Comparison of ENCODE assay signal across 11 cellular contexts in the genomic region with DNA sequence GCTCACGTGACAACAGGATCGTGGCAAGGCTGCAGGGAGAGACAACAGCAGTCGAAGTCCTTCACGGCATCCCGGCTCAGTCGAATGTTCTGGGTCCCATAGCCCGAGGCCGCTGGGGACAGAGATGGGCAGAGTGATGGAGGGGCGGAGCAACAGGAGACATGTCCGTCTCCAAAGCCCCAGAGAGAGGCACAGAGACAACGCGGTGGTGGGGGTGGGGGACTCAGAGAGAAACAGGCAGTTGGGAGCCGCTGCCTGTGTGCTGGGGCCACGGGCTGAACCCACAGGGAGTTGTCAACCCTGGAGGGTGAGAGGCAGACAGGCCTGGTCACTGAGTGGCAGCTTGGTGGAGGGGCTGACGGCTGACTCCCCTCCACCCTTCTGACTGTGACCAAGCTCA. TPM values are rescaled to one million over a fixed set of nuclear protein-coding genes. Genes with fewer than 3 reads are reported as not detected.
DNase-seq lines count a peak whose midpoint lies in the region; ATAC-seq and TF ChIP-seq lines count a peak whose summit lies in the region.
"Had no signal": no experiment of that assay in that cellular context is flagged by ENCODE, and none has a peak within 500 bp of the region (broad histone marks: within the 10 kb centered on the region; RNA-seq: fewer than 3 reads in every experiment).

No MANE protein-coding gene starts in this region.

- peak in 1 of 4 experiments; percentile 5 for ATAC-seq in T-cell (replicated peaks in 1 of 4)
- ATAC-seq in body of pancreas: no peak
- no peak for ATAC-seq in GM18907 (IDR thresholded peaks at IDR 0.05; ENCODE audit: unreplicated experiment)
- no peak for ATAC-seq in HG03521 (IDR thresholded peaks at IDR 0.05; ENCODE audit: unreplicated experiment)
- no peak for ATAC-seq in left lobe of liver
- ATAC-seq: SK-N-SH treated with all-trans-retinoic acid at 6 μM for 48 hours had no signal

- no peaks in the 10 kb centered on the region for H3K27me3 Mint-ChIP-seq in T-cell

- H3K9me3 ChIP-seq in BLaER1 (no peaks in the 10 kb centered on the region), body of pancreas (no peaks in the 10 kb centered on the region), osteoblast (ENCODE audit: low read depth, low read length) (no peaks in the 10 kb centered on the region)

- no peaks in the 10 kb centered on the region for H3K9me3 Mint-ChIP-seq in T-cell

- no peak overlapping the region for H3K4me3 ChIP-seq in BLaER1
- H3K4me3 ChIP-seq in body of pancreas: no peak overlapping the region
- H3K4me3 ChIP-seq in osteoblast (ENCODE audit: insufficient read depth, low read length): no peak overlapping the region

- H3K9ac ChIP-seq in BLaER1: peak overlapping the region; percentile 64; the same call in 1 of the 2 replicates

- H3K4me1 ChIP-seq in BLaER1 (peaks cover 68% of the 10 kb centered on the region), body of pancreas (peaks cover 92% of the 10 kb centered on the region), osteoblast (ENCODE audit: insufficient read depth, low read length) (no peaks in the 10 kb centered on the region)

- peaks cover 30% of the 10 kb centered on the region for H3K79me2 ChIP-seq in osteoblast (ENCODE audit: insufficient read depth, low read length)

- no peak for TF ChIP-seq POLR2A in body of pancreas (IDR thresholded peaks at IDR 0.05)

- POLR2A ChIA-PET in T-cell (lab: Charles Lee): interaction anchor here in 1 of 2 donors (1.1 kb wide), 1 partner anchor 9 kb away, joined by 3 read pairs; no protein-coding TSS in a partner anchor

- DNase-seq in T-cell (no peak), body of pancreas (no peak), osteoblast (ENCODE audit: insufficient read length, low spot score, missing footprints) (peak; percentile 54), midbrain (lab: John Stamatoyannopoulos, UW) (no peak), left lobe of liver (ENCODE audit: low spot score) (no peak)
- DNase-seq: islet precursor cell, NCI-H526 treated with DMSO at 0.1 percent for 48 hours had no signal

- peak overlapping the region; percentile 86 to 96 (median 86) for H3K4me3 Mint-ChIP-seq in T-cell

- peak overlapping the region; percentile 66 for H3K27ac ChIP-seq in BLaER1
- peak overlapping the region; percentile 75 to 83 (median 76) for H3K27ac ChIP-seq in body of pancreas
- H3K27ac ChIP-seq in osteoblast (ENCODE audit: low read depth, low read length): no peak overlapping the region

- peaks cover 78 to 89% (median 83%) of the 10 kb centered on the region in 3 donors for H3K4me1 Mint-ChIP-seq in T-cell

- H3K4me2 ChIP-seq in BLaER1 (peak overlapping the region; percentile 74), osteoblast (ENCODE audit: insufficient read depth, low read length) (no peak overlapping the region)

- WGBS in body of pancreas, 2 donors: 32 to 55% methylated on average over 4 to 13 of the region's 15 CpGs

- intact Hi-C loops in body of pancreas (cut with DNase I): no loop called here

- H4K20me1 ChIP-seq in BLaER1 (peaks cover 58% of the 10 kb centered on the region), osteoblast (ENCODE audit: insufficient read depth, low read length) (peaks cover 25% of the 10 kb centered on the region)

- peak overlapping the region; percentile 94 to 99 for H3K27ac Mint-ChIP-seq in T-cell

- H3K36me3 ChIP-seq in BLaER1: peaks cover 83% of the 10 kb centered on the region
- H3K36me3 ChIP-seq in body of pancreas (replicated peaks in 1 of 2; ENCODE audit: insufficient read depth in 1 of 2, low read depth in 2 of 2): peaks cover 0 to 1% of the 10 kb centered on the region in 2 donors
- H3K36me3 ChIP-seq in osteoblast (ENCODE audit: insufficient read depth, low read length): peaks cover 40% of the 10 kb centered on the region

- CTCF ChIA-PET in T-cell (lab: Charles Lee): interaction anchor here (0.6 to 3.5 kb wide), 4 partner anchors 8 to 90 kb away, joined by 3 to 14 read pairs (median 3); no protein-coding TSS in a partner anchor

- TF ChIP-seq CTCF in body of pancreas (IDR thresholded peaks at IDR 0.05) (no peak), osteoblast (IDR thresholded peaks at IDR 0.05; ENCODE audit: extremely low read depth, low read depth, low read length) (no peak)

- H3K27me3 ChIP-seq in BLaER1 (no peaks in the 10 kb centered on the region), body of pancreas (no peaks in the 10 kb centered on the region), osteoblast (ENCODE audit: insufficient read depth, low read length) (no peaks in the 10 kb centered on the region)

- peaks cover 30% of the 10 kb centered on the region for H3K36me3 Mint-ChIP-seq in T-cell

- no peak overlapping the region for H2AFZ ChIP-seq in osteoblast (ENCODE audit: low read length)

RNA-seq across cellular contexts. Expression of gene NOSIP, which starts 20.4 kb away (rescaled TPM):
- total RNA-seq in T-cell (100 to 1,000 TPM; 152 to 297 (median 176) TPM), body of pancreas (10 to 100 TPM; 50.6 to 73.2 TPM), osteoblast (57.5 and 68.0 TPM in 2 replicates), left lobe of liver (29.1 TPM)

RNA-seq across cellular contexts. Expression of gene PRRG2, which starts 21.2 kb away (rescaled TPM):
- 1 to 10 TPM in 3 of 5 donors, under 1 TPM in 2; 0.37 to 1.7 (median 1.2) TPM for total RNA-seq in T-cell
- 1 to 10 TPM; 2.6 to 4.9 TPM for total RNA-seq in body of pancreas
- total RNA-seq in osteoblast: under 0.01 and 0.29 TPM in 2 replicates
- 8.5 TPM for total RNA-seq in left lobe of liver

RNA-seq across cellular contexts. Expression of gene PRR12, which starts 31.1 kb away (rescaled TPM):
- 10 to 100 TPM; 50.8 to 81.7 (median 78.8) TPM for total RNA-seq in T-cell
- total RNA-seq in body of pancreas: 10 to 100 TPM in 1 of 2 donors, 1 to 10 TPM in 1; 8.0 to 23.4 TPM
- 2.2 and 2.9 TPM in 2 replicates for total RNA-seq in osteoblast
- 10.5 TPM for total RNA-seq in left lobe of liver

RNA-seq across cellular contexts. Expression of gene RCN3, which starts 32.1 kb away (rescaled TPM):
- total RNA-seq in T-cell (1 to 10 TPM; 1.2 to 5.7 (median 1.3) TPM), body of pancreas (10 to 100 TPM; 11.9 to 39.9 TPM), osteoblast (346 and 377 TPM in 2 replicates), left lobe of liver (22.8 TPM)

RNA-seq across cellular contexts. Expression of gene FCGRT, which starts 47.5 kb away (rescaled TPM):
- total RNA-seq in T-cell: 10 to 100 TPM; 20.3 to 41.5 (median 26.4) TPM
- 100 to 1,000 TPM; 117 to 121 TPM for total RNA-seq in body of pancreas
- 67.5 and 75.6 TPM in 2 replicates for total RNA-seq in osteoblast
- total RNA-seq in left lobe of liver: 262 TPM
